In the genomic region with DNA sequence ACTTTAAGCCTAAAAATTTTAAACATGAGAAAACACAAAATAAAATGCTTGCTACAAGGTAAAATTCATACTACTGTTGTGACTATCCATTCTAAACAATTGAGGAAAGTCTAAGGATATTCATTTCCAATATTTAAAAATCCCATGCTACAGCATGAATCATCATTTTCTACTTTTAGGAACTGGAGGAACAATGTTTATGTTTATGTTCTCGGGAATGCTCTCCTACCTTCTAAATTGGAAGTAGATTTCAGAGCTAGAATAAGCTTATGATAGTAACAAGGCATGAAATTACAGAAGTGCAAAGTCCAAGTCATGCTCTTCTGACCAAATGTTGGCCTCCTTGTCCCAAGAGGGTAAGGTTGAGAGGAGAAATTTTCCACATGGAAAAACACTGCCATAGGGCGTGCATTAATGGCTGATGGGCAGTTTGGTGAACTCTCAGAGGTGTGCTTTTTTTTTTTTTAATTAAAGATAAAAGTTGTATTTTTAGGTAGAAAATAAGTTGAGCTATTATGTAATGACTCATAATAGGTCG, we compare ENCODE assay signal across 27 cellular contexts.
"Had no signal": no experiment of that assay in that cellular context is flagged by ENCODE, and none has a peak within 500 bp of the region (broad histone marks: within the 10 kb centered on the region; RNA-seq: fewer than 3 reads in every experiment).

No MANE protein-coding gene starts in this region.

- H3K9ac ChIP-seq: neural progenitor cell had no signal

- ATAC-seq: esophagus mucosa; left lobe of liver; lower lobe of right lung; natural killer cell; right cardiac atrium; stimulated activated memory B cell treated with anti-CD40 and anti-IgM and Interleukin-4, amounts not matched to agents 10 μg/mL and 1 μg/mL and 100 μg/mL, for 72 hours; stimulated activated naive CD8-positive, alpha-beta T cell treated with anti-CD3 and anti-CD28 coated beads, Interleukin-15, amount 100 ng/mL, for 72 hours had no signal

- H2AFZ ChIP-seq: neural progenitor cell had no signal

- H3K4me1 ChIP-seq: lower lobe of right lung, neural progenitor cell, vagina had no signal

- H3K4me3 Mint-ChIP-seq: activated CD4-positive, alpha-beta memory T cell treated with anti-CD3 and anti-CD28 coated beads for 36 hours; activated CD4-positive, alpha-beta T cell treated with anti-CD3 and anti-CD28 coated beads, Interleukin-2, amount 10 ng/mL, durations not matched to agents 24 days and 14 days; activated naive CD4-positive, alpha-beta T cell treated with anti-CD3 and anti-CD28 coated beads, Interleukin-2, amount 10 ng/mL, durations not matched to agents 7 days and 5 days; activated naive CD8-positive, alpha-beta T cell treated with anti-CD3 and anti-CD28 coated beads, Interleukin-2, amount 10 ng/mL, durations not matched to agents 7 days and 5 days; activated T-cell treated with anti-CD3 and anti-CD28 coated beads, Interleukin-2, amount 50 U/mL, for 24 hours; natural killer cell; neural progenitor cell; stimulated activated memory B cell treated with anti-CD40 and anti-IgM and Interleukin-4, amounts not matched to agents 10 μg/mL and 1 μg/mL and 100 μg/mL, for 72 hours; stimulated activated naive CD8-positive, alpha-beta T cell treated with anti-CD3 and anti-CD28 coated beads, Interleukin-15, amount 100 ng/mL, for 72 hours; type B pancreatic cell had no signal

- H3K4me3 ChIP-seq: lower lobe of right lung, neural progenitor cell, vagina had no signal

- H3K4me2 ChIP-seq: neural progenitor cell had no signal

- H3K36me3 ChIP-seq: brain microvascular endothelial cell, lower lobe of right lung, neural progenitor cell, vagina had no signal

- H3K27ac Mint-ChIP-seq: activated CD4-positive, alpha-beta memory T cell treated with anti-CD3 and anti-CD28 coated beads for 36 hours; activated CD4-positive, alpha-beta T cell treated with anti-CD3 and anti-CD28 coated beads, Interleukin-2, amount 10 ng/mL, durations not matched to agents 24 days and 14 days; activated naive CD4-positive, alpha-beta T cell treated with anti-CD3 and anti-CD28 coated beads, Interleukin-2, amount 10 ng/mL, durations not matched to agents 7 days and 5 days; activated naive CD8-positive, alpha-beta T cell treated with anti-CD3 and anti-CD28 coated beads, Interleukin-2, amount 10 ng/mL, durations not matched to agents 7 days and 5 days; activated T-cell treated with anti-CD3 and anti-CD28 coated beads, Interleukin-2, amount 50 U/mL, for 24 hours; natural killer cell; neural progenitor cell; stimulated activated memory B cell treated with anti-CD40 and anti-IgM and Interleukin-4, amounts not matched to agents 10 μg/mL and 1 μg/mL and 100 μg/mL, for 72 hours; stimulated activated naive CD8-positive, alpha-beta T cell treated with anti-CD3 and anti-CD28 coated beads, Interleukin-15, amount 100 ng/mL, for 72 hours; type B pancreatic cell had no signal

- DNase-seq: activated CD4-positive, alpha-beta memory T cell treated with anti-CD3 and anti-CD28 coated beads for 36 hours; activated CD4-positive, alpha-beta T cell treated with anti-CD3 and anti-CD28 coated beads, Interleukin-2, amount 10 ng/mL, durations not matched to agents 24 days and 14 days; activated CD4-positive, CD25-positive, alpha-beta regulatory T cell treated with anti-CD3 and anti-CD28 coated beads, Interleukin-2, amount 50 U/mL, for 72 hours; activated CD8-positive, alpha-beta memory T cell treated with anti-CD3 and anti-CD28 coated beads, Interleukin-2, amount 50 U/mL, for 48 hours; activated gamma-delta T cell; activated naive CD4-positive, alpha-beta T cell treated with anti-CD3 and anti-CD28 coated beads, Interleukin-2, amount 10 ng/mL, durations not matched to agents 7 days and 5 days; activated naive CD8-positive, alpha-beta T cell treated with anti-CD3 and anti-CD28 coated beads, Interleukin-2, amount 10 ng/mL, durations not matched to agents 7 days and 5 days; activated T-cell treated with anti-CD3 and anti-CD28 coated beads, Interleukin-2, amount 50 U/mL, for 24 hours; brain microvascular endothelial cell; cortex of kidney; foreskin melanocyte; kidney glomerular epithelial cell; lower lobe of right lung; mesenchymal stem cell; natural killer cell; occipital lobe; right cardiac atrium; stimulated activated CD4-positive, alpha-beta T cell treated with anti-CD3 and anti-CD28 coated beads, Interleukin-4, amount 100 ng/mL, for 24 hours; stimulated activated naive CD8-positive, alpha-beta T cell treated with anti-CD3 and anti-CD28 coated beads, Interleukin-15, amount 100 ng/mL, for 72 hours; substantia nigra; T-helper 2 cell had no signal

- H3K9me3 ChIP-seq: lower lobe of right lung, vagina had no signal

- H3K9me3 Mint-ChIP-seq: activated CD4-positive, alpha-beta memory T cell treated with anti-CD3 and anti-CD28 coated beads for 36 hours; activated CD4-positive, alpha-beta T cell treated with anti-CD3 and anti-CD28 coated beads, Interleukin-2, amount 10 ng/mL, durations not matched to agents 24 days and 14 days; activated naive CD4-positive, alpha-beta T cell treated with anti-CD3 and anti-CD28 coated beads, Interleukin-2, amount 10 ng/mL, durations not matched to agents 7 days and 5 days; activated T-cell treated with anti-CD3 and anti-CD28 coated beads, Interleukin-2, amount 50 U/mL, for 24 hours; natural killer cell; neural progenitor cell; stimulated activated memory B cell treated with anti-CD40 and anti-IgM and Interleukin-4, amounts not matched to agents 10 μg/mL and 1 μg/mL and 100 μg/mL, for 72 hours; stimulated activated naive CD8-positive, alpha-beta T cell treated with anti-CD3 and anti-CD28 coated beads, Interleukin-15, amount 100 ng/mL, for 72 hours; type B pancreatic cell had no signal

- H3K36me3 Mint-ChIP-seq: activated CD4-positive, alpha-beta memory T cell treated with anti-CD3 and anti-CD28 coated beads for 36 hours; activated naive CD4-positive, alpha-beta T cell treated with anti-CD3 and anti-CD28 coated beads, Interleukin-2, amount 10 ng/mL, durations not matched to agents 7 days and 5 days; activated naive CD8-positive, alpha-beta T cell treated with anti-CD3 and anti-CD28 coated beads, Interleukin-2, amount 10 ng/mL, durations not matched to agents 7 days and 5 days; natural killer cell; neural progenitor cell; stimulated activated memory B cell treated with anti-CD40 and anti-IgM and Interleukin-4, amounts not matched to agents 10 μg/mL and 1 μg/mL and 100 μg/mL, for 72 hours; type B pancreatic cell had no signal

- H3K27me3 ChIP-seq: brain microvascular endothelial cell, neural progenitor cell, vagina had no signal

- H3K27me3 Mint-ChIP-seq: stimulated activated memory B cell treated with anti-CD40 and anti-IgM and Interleukin-4, amounts not matched to agents 10 μg/mL and 1 μg/mL and 100 μg/mL, for 72 hours had no signal

- H3K27ac ChIP-seq: brain microvascular endothelial cell, lower lobe of right lung, neural progenitor cell, vagina had no signal
